ENCODE assay signal across 16 cellular contexts in the genomic region with DNA sequence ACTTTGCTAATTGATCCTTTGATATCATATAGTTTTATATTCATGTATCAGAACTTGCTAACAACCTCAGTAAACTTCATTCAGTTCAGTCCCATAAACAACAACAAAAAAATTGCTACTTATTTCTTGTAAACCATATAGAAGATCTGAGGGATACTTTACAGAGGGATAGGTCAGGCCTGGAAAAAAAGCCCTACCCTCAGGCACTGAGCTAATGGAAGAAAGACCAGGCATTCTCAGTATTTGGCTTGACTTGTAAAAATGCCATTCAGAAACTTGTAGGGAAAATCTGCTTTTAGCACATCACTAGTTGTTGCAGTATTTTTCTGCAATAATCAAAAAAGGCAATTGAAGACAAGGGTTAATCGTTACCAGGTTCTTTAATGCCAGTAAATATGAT. TPM values are rescaled to one million over a fixed set of nuclear protein-coding genes. Genes with fewer than 3 reads are reported as not detected.
A peak's percentile ranks its signal among the peaks of the same experiment; 100 is the strongest.
DNase-seq lines count a peak whose midpoint lies in the region; ATAC-seq and TF ChIP-seq lines count a peak whose summit lies in the region.
"Had no signal": no experiment of that assay in that cellular context is flagged by ENCODE, and none has a peak within 500 bp of the region (broad histone marks: within the 10 kb centered on the region; RNA-seq: fewer than 3 reads in every experiment).

No MANE protein-coding gene starts in this region.

- POLR2A ChIA-PET in activated CD8-positive, alpha-beta T cell treated with anti-CD3 and anti-CD28 coated beads for 36 hours (lab: Charles Lee) = interaction anchor here (0.5 kb wide), 1 partner anchor 228 kb away, joined by 4 read pairs; no protein-coding TSS in a partner anchor
- POLR2A ChIA-PET in activated CD8-positive, alpha-beta T cell treated with anti-CD3 and anti-CD28 coated beads, Interleukin-2, amount 10 ng/mL, durations not matched to agents 7 days and 5 days (lab: Charles Lee) = interaction anchor here (0.6 kb wide), 1 partner anchor 105 kb away, joined by 3 read pairs; no protein-coding TSS in a partner anchor

- H3K27ac Mint-ChIP-seq in activated CD8-positive, alpha-beta T cell treated with anti-CD3 and anti-CD28 coated beads for 36 hours = peak overlapping the region; percentile 9
- H3K27ac Mint-ChIP-seq in activated CD8-positive, alpha-beta T cell treated with anti-CD3 and anti-CD28 coated beads, Interleukin-2, amount 10 ng/mL, durations not matched to agents 7 days and 5 days = no peak overlapping the region
- H3K27ac Mint-ChIP-seq in activated T-helper 17 cell treated with anti-CD3 and anti-CD28 coated beads, Interleukin-2, amount 50 U/mL, for 72 hours = peak overlapping the region; percentile 68

- peaks cover 22% of the 10 kb centered on the region for H3K36me3 Mint-ChIP-seq in activated CD8-positive, alpha-beta T cell treated with anti-CD3 and anti-CD28 coated beads for 36 hours (ENCODE audit: low read depth)
- H3K36me3 Mint-ChIP-seq in activated CD8-positive, alpha-beta T cell treated with anti-CD3 and anti-CD28 coated beads, Interleukin-2, amount 10 ng/mL, durations not matched to agents 7 days and 5 days (ENCODE audit: low read depth) = peaks cover 38% of the 10 kb centered on the region
- H3K36me3 Mint-ChIP-seq in activated T-helper 17 cell treated with anti-CD3 and anti-CD28 coated beads, Interleukin-2, amount 50 U/mL, for 72 hours (ENCODE audit: low read depth) = peaks cover 66% of the 10 kb centered on the region

- intact Hi-C loops in activated CD8-positive, alpha-beta T cell treated with anti-CD3 and anti-CD28 coated beads for 36 hours (cut with micrococcal nuclease) = no loop called here

- in situ Hi-C loops in G401 (cut with HindIII; ENCODE audit: low sequenced_read_pairs) = no loop called here

- H3K4me3 Mint-ChIP-seq in activated CD8-positive, alpha-beta T cell treated with anti-CD3 and anti-CD28 coated beads for 36 hours = no peak overlapping the region
- no peak overlapping the region for H3K4me3 Mint-ChIP-seq in activated CD8-positive, alpha-beta T cell treated with anti-CD3 and anti-CD28 coated beads, Interleukin-2, amount 10 ng/mL, durations not matched to agents 7 days and 5 days
- H3K4me3 Mint-ChIP-seq in activated T-helper 17 cell treated with anti-CD3 and anti-CD28 coated beads, Interleukin-2, amount 50 U/mL, for 72 hours = peak overlapping the region; percentile 56
- H3K4me3 Mint-ChIP-seq: GM23338 had no signal

- peaks cover 43% of the 10 kb centered on the region for H3K4me1 Mint-ChIP-seq in activated CD8-positive, alpha-beta T cell treated with anti-CD3 and anti-CD28 coated beads for 36 hours (ENCODE audit: low read depth)
- peaks cover 26% of the 10 kb centered on the region for H3K4me1 Mint-ChIP-seq in activated CD8-positive, alpha-beta T cell treated with anti-CD3 and anti-CD28 coated beads, Interleukin-2, amount 10 ng/mL, durations not matched to agents 7 days and 5 days (ENCODE audit: low read depth)
- H3K4me1 Mint-ChIP-seq in activated T-helper 17 cell treated with anti-CD3 and anti-CD28 coated beads, Interleukin-2, amount 50 U/mL, for 72 hours = peaks cover 27% of the 10 kb centered on the region

- DNase-seq in activated CD8-positive, alpha-beta T cell treated with anti-CD3 and anti-CD28 coated beads for 36 hours = no peak
- no peak for DNase-seq in activated CD8-positive, alpha-beta T cell treated with anti-CD3 and anti-CD28 coated beads, Interleukin-2, amount 10 ng/mL, durations not matched to agents 7 days and 5 days
- DNase-seq in islet precursor cell = peak; percentile 60
- no peak for DNase-seq in NCI-H2029 (lab: John Stamatoyannopoulos, UW)
- DNase-seq in G401 (ENCODE audit: low spot score) = no peak
- no peak for DNase-seq in dedifferentiated amniotic fluid mesenchymal stem cell (ENCODE audit: extremely low spot score)
- DNase-seq: IMR-90, NCI-H1105, NCI-H2029 treated with DMSO at 0.1 percent for 48 hours, NCI-H226, NCI-H510A treated with DMSO at 0.1 percent for 48 hours, NCI-H748 treated with DMSO at 0.1 percent for 48 hours, SHP77 had no signal

- no peaks in the 10 kb centered on the region for H3K9me3 Mint-ChIP-seq in activated CD8-positive, alpha-beta T cell treated with anti-CD3 and anti-CD28 coated beads for 36 hours
- no peaks in the 10 kb centered on the region for H3K9me3 Mint-ChIP-seq in activated CD8-positive, alpha-beta T cell treated with anti-CD3 and anti-CD28 coated beads, Interleukin-2, amount 10 ng/mL, durations not matched to agents 7 days and 5 days (ENCODE audit: insufficient read depth)
- no peaks in the 10 kb centered on the region for H3K9me3 Mint-ChIP-seq in activated T-helper 17 cell treated with anti-CD3 and anti-CD28 coated beads, Interleukin-2, amount 50 U/mL, for 72 hours
- H3K9me3 Mint-ChIP-seq: GM23338 had no signal

- ATAC-seq in activated CD8-positive, alpha-beta T cell treated with anti-CD3 and anti-CD28 coated beads for 36 hours = no peak
- ATAC-seq in activated CD8-positive, alpha-beta T cell treated with anti-CD3 and anti-CD28 coated beads, Interleukin-2, amount 10 ng/mL, durations not matched to agents 7 days and 5 days = no peak
- no peak for ATAC-seq in activated T-helper 17 cell treated with anti-CD3 and anti-CD28 coated beads, Interleukin-2, amount 50 U/mL, for 72 hours (replicated peaks)
- ATAC-seq in HG02981 (IDR thresholded peaks at IDR 0.05; ENCODE audit: unreplicated experiment) = no peak
- ATAC-seq: GM23338 had no signal

- CTCF ChIA-PET in activated CD8-positive, alpha-beta T cell treated with anti-CD3 and anti-CD28 coated beads for 36 hours (lab: Charles Lee) = interaction anchor here (2.4 kb wide), 1 partner anchor 11 kb away, joined by 7 read pairs; no protein-coding TSS in a partner anchor
- CTCF ChIA-PET in activated CD8-positive, alpha-beta T cell treated with anti-CD3 and anti-CD28 coated beads, Interleukin-2, amount 10 ng/mL, durations not matched to agents 7 days and 5 days (lab: Charles Lee) = interaction anchor here (1.1 to 1.4 kb wide), 2 partner anchors 11 to 40 kb away, joined by 3 to 4 read pairs; no protein-coding TSS in a partner anchor

- no peak for TF ChIP-seq CTCF in activated CD8-positive, alpha-beta T cell treated with anti-CD3 and anti-CD28 coated beads for 36 hours (IDR thresholded peaks at IDR 0.05)

- H3K27me3 Mint-ChIP-seq in activated CD8-positive, alpha-beta T cell treated with anti-CD3 and anti-CD28 coated beads for 36 hours = no peaks in the 10 kb centered on the region
- H3K27me3 Mint-ChIP-seq in activated CD8-positive, alpha-beta T cell treated with anti-CD3 and anti-CD28 coated beads, Interleukin-2, amount 10 ng/mL, durations not matched to agents 7 days and 5 days (ENCODE audit: low read depth) = no peaks in the 10 kb centered on the region
- H3K27me3 Mint-ChIP-seq in activated T-helper 17 cell treated with anti-CD3 and anti-CD28 coated beads, Interleukin-2, amount 50 U/mL, for 72 hours = no peaks in the 10 kb centered on the region

RNA-seq across cellular contexts. Expression of gene ARMC8, which starts 33.1 kb away (rescaled TPM):
- total RNA-seq in activated CD8-positive, alpha-beta T cell treated with anti-CD3 and anti-CD28 coated beads for 36 hours = 10 to 100 TPM; 48.1 to 51.4 TPM
- total RNA-seq in activated CD8-positive, alpha-beta T cell treated with anti-CD3 and anti-CD28 coated beads, Interleukin-2, amount 10 ng/mL, durations not matched to agents 7 days and 5 days = 10 to 100 TPM; 50.4 to 53.2 TPM
- total RNA-seq in activated T-helper 17 cell treated with anti-CD3 and anti-CD28 coated beads, Interleukin-2, amount 50 U/mL, for 72 hours = 10 to 100 TPM; 30.0 to 39.7 TPM
- total RNA-seq in G401 (2014; rRNA removed; shearing (Covaris generic)) = 31.5 and 48.4 TPM in 2 replicates

RNA-seq across cellular contexts. Expression of gene DBR1, which starts 45.5 kb away (rescaled TPM):
- 10 to 100 TPM; 21.2 to 22.7 TPM for total RNA-seq in activated CD8-positive, alpha-beta T cell treated with anti-CD3 and anti-CD28 coated beads for 36 hours
- total RNA-seq in activated CD8-positive, alpha-beta T cell treated with anti-CD3 and anti-CD28 coated beads, Interleukin-2, amount 10 ng/mL, durations not matched to agents 7 days and 5 days = 10 to 100 TPM; 18.1 to 21.8 TPM
- total RNA-seq in activated T-helper 17 cell treated with anti-CD3 and anti-CD28 coated beads, Interleukin-2, amount 50 U/mL, for 72 hours = 10 to 100 TPM; 21.2 to 28.6 TPM
- total RNA-seq in G401 (2014; rRNA removed; shearing (Covaris generic)) = 25.8 and 26.2 TPM in 2 replicates
